ENCODE assay signal across 1 cellular context in genomic region chr15:74406992-74407705, GRCh38.
TF ChIP-seq lines count a peak whose summit lies in the region.

No MANE protein-coding gene starts in this region.

TF ChIP-seq in H1, 55 proteins besides CTCF, POLR2A, EP300 and RAD21:
- TF ChIP-seq TEAD4 (IDR thresholded peaks at IDR 0.05; ENCODE audit: low read depth, low read length) (0 out of 2 replicates have a peak, but pooled peaks have one; percentile 13), GTF2F1 (IDR thresholded peaks at IDR 0.05; ENCODE audit: borderline replicate concordance, low read depth, low read length) (no peak)
TF ChIP-seq in H1: peak in this region for 1.
